ENCODE assay signal across 1 cellular context in genomic region chr7:93117852-93118530, GRCh38.
A peak's percentile ranks its signal among the peaks of the same experiment; 100 is the strongest.
TF ChIP-seq lines count a peak whose summit lies in the region.

Gene SAMD9, minus strand, starts transcription at chr7:93117979. Its CDS starts 11,882 bp downstream, at chr7:93106097.

TF ChIP-seq in GM12878, 131 proteins besides CTCF, POLR2A, EP300 and RAD21 (continued from another document and continues in another):
- TF ChIP-seq GABPA (IDR thresholded peaks at IDR 0.05; ENCODE audit: low read depth) = no peak
- no peak for TF ChIP-seq USF1 (IDR thresholded peaks at IDR 0.05; ENCODE audit: borderline replicate concordance, extremely low read length, insufficient read depth, low read depth, low read length)
- 0 out of 2 replicates have a peak, but pooled peaks have one; percentile 47 for TF ChIP-seq MTA2 (IDR thresholded peaks at IDR 0.05; ENCODE audit: low read depth)
- TF ChIP-seq BCLAF1 (IDR thresholded peaks at IDR 0.05) = no peak
- TF ChIP-seq STAT1 (conservative IDR thresholded peaks at IDR 0.05) = no peak
- no peak for TF ChIP-seq BRCA1 (IDR thresholded peaks at IDR 0.05; ENCODE audit: low read depth, low read length)
- TF ChIP-seq RB1 (IDR thresholded peaks at IDR 0.05; ENCODE audit: borderline replicate concordance) = peak; percentile 41; the same call in 1 of the 2 replicates
- no peak for TF ChIP-seq TCF3 (IDR thresholded peaks at IDR 0.05; ENCODE audit: borderline replicate concordance, insufficient read depth, low read depth, low read length)
- no peak for TF ChIP-seq FOS (IDR thresholded peaks at IDR 0.05; ENCODE audit: borderline replicate concordance, extremely low read depth, insufficient read length)
- TF ChIP-seq DPF2 (IDR thresholded peaks at IDR 0.05) = no peak
- TF ChIP-seq WRNIP1 (IDR thresholded peaks at IDR 0.05; ENCODE audit: borderline replicate concordance, low read depth, low read length) = no peak
- TF ChIP-seq MEF2A (IDR thresholded peaks at IDR 0.05; ENCODE audit: insufficient read depth, low read depth, low read length) = no peak
- TF ChIP-seq NR2C2 (IDR thresholded peaks at IDR 0.05; ENCODE audit: borderline replicate concordance, control insufficient read depth, insufficient read length, low read depth) = no peak
- no peak for TF ChIP-seq ZNF384 (IDR thresholded peaks at IDR 0.05; ENCODE audit: borderline replicate concordance, low read depth, low read length)
- no peak for TF ChIP-seq RELA (IDR thresholded peaks at IDR 0.05; ENCODE audit: borderline replicate concordance, partially characterized antibody)
- TF ChIP-seq NFIC (IDR thresholded peaks at IDR 0.05; ENCODE audit: low read depth, low read length) = peak; percentile 31; the same call in 1 of the 2 replicates
- peak; percentile 25; the same call in 1 of the 2 replicates for TF ChIP-seq RELB (IDR thresholded peaks at IDR 0.05; ENCODE audit: low read depth)
- TF ChIP-seq EGR1 (IDR thresholded peaks at IDR 0.05; ENCODE audit: borderline replicate concordance in 1 of 2, low read depth in 2 of 2, low read length in 2 of 2) = no peak
- TF ChIP-seq YBX1 (IDR thresholded peaks at IDR 0.05) = no peak
- no peak for TF ChIP-seq PAX8 (IDR thresholded peaks at IDR 0.05)
- no peak for TF ChIP-seq TCF12 (IDR thresholded peaks at IDR 0.05; ENCODE audit: low read depth, low read length)
- no peak for TF ChIP-seq IRF5 (IDR thresholded peaks at IDR 0.05; ENCODE audit: borderline replicate concordance)
- TF ChIP-seq CUX1 (IDR thresholded peaks at IDR 0.05; ENCODE audit: insufficient replicate concordance, low read depth, low read length) = no peak
- TF ChIP-seq ETV6 (conservative IDR thresholded peaks at IDR 0.05 in 1 of 2, IDR thresholded peaks at IDR 0.05 in 1 of 2; ENCODE audit: borderline replicate concordance in 1 of 2, low read depth in 1 of 2) = no peak
- no peak for TF ChIP-seq HDGF (IDR thresholded peaks at IDR 0.05)
- TF ChIP-seq ZBTB11 (CRISPR knock-in tag; IDR thresholded peaks at IDR 0.05) = no peak
- no peak for TF ChIP-seq EED (IDR thresholded peaks at IDR 0.05; ENCODE audit: low read depth)
- TF ChIP-seq ATF7 (IDR thresholded peaks at IDR 0.05; ENCODE audit: low read depth) = peak; percentile 38; the same call in 1 of the 2 replicates
- no peak for TF ChIP-seq BMI1 (IDR thresholded peaks at IDR 0.05; ENCODE audit: borderline replicate concordance)
- no peak for TF ChIP-seq HDAC2 (IDR thresholded peaks at IDR 0.05)
- TF ChIP-seq BHLHE40 (IDR thresholded peaks at IDR 0.05; ENCODE audit: borderline replicate concordance in 1 of 2, low read depth in 2 of 2, low read length in 1 of 2) = no peak
- TF ChIP-seq MLLT1 (IDR thresholded peaks at IDR 0.05) = no peak
- TF ChIP-seq CBX3 (IDR thresholded peaks at IDR 0.05; ENCODE audit: borderline replicate concordance, low read depth) = no peak
- TF ChIP-seq SPI1 (IDR thresholded peaks at IDR 0.05; ENCODE audit: borderline replicate concordance, insufficient read depth, low read depth, low read length) = 0 out of 2 replicates have a peak, but pooled peaks have one; percentile 27
- no peak for TF ChIP-seq SP1 (IDR thresholded peaks at IDR 0.05; ENCODE audit: low read depth, low read length)
- TF ChIP-seq ASH2L (IDR thresholded peaks at IDR 0.05; ENCODE audit: borderline replicate concordance, low read depth) = no peak
- TF ChIP-seq NKRF (conservative IDR thresholded peaks at IDR 0.05) = no peak
- no peak for TF ChIP-seq IRF4 (IDR thresholded peaks at IDR 0.05; ENCODE audit: low read depth, low read length)
- TF ChIP-seq TBL1XR1 (IDR thresholded peaks at IDR 0.05; ENCODE audit: low read depth, low read length) = no peak
- no peak for TF ChIP-seq HCFC1 (IDR thresholded peaks at IDR 0.05; ENCODE audit: low read length)
- TF ChIP-seq PML (IDR thresholded peaks at IDR 0.05; ENCODE audit: low read length) = no peak
- no peak for TF ChIP-seq PKNOX1 (IDR thresholded peaks at IDR 0.05)
- TF ChIP-seq CBFB (IDR thresholded peaks at IDR 0.05; ENCODE audit: low read depth) = no peak
